ENCODE assay signal across 28 cellular contexts in genomic region chr13:71536201-71536600, GRCh38.
"Had no signal": no experiment of that assay in that cellular context is flagged by ENCODE, and none has a peak within 500 bp of the region (broad histone marks: within the 10 kb centered on the region; RNA-seq: fewer than 3 reads in every experiment).

No MANE protein-coding gene starts in this region.

- ATAC-seq: stimulated activated effector memory CD8-positive, alpha-beta T cell treated with anti-CD3 and anti-CD28 coated beads, Interleukin-12 subunit alpha, Interleukin-12 subunit beta, amount 100 ng/mL, for 72 hours; stimulated activated memory B cell treated with anti-CD40 and anti-IgM and Interleukin-4, amounts not matched to agents 10 μg/mL and 1 μg/mL and 100 μg/mL, for 72 hours; stimulated activated naive B cell treated with anti-CD40 and anti-IgM and Interleukin-4, amounts not matched to agents 10 μg/mL and 1 μg/mL and 100 μg/mL, for 72 hours; stimulated activated naive CD8-positive, alpha-beta T cell treated with anti-CD3 and anti-CD28 coated beads, Interleukin-15, amount 100 ng/mL, for 72 hours; stimulated activated naive CD8-positive, alpha-beta T cell treated with anti-CD3 and anti-CD28 coated beads, Interleukin-15, Interleukin-2, amounts not matched to agents 100 U/mL and 50 U/mL, for 24 hours; upper lobe of right lung had no signal

- H3K27me3 ChIP-seq: stomach, suprapubic skin, testis, thyroid gland, tibial artery, tibial nerve, transverse colon, upper lobe of left lung, upper lobe of right lung, uterus, vagina had no signal

- H3K27me3 Mint-ChIP-seq: stimulated activated memory B cell treated with anti-CD40 and anti-IgM and Interleukin-4, amounts not matched to agents 10 μg/mL and 1 μg/mL and 100 μg/mL, for 72 hours; stimulated activated naive B cell treated with anti-CD40 and anti-IgM and Interleukin-4, amounts not matched to agents 10 μg/mL and 1 μg/mL and 100 μg/mL, for 72 hours; stimulated activated naive CD8-positive, alpha-beta T cell treated with anti-CD3 and anti-CD28 coated beads, Interleukin-15, amount 100 ng/mL, for 72 hours; stimulated activated naive CD8-positive, alpha-beta T cell treated with anti-CD3 and anti-CD28 coated beads, Interleukin-15, Interleukin-2, amounts not matched to agents 100 ng/mL and 50 ng/mL, for 24 hours; type B pancreatic cell had no signal

- H3K4me3 Mint-ChIP-seq: stimulated activated effector memory CD8-positive, alpha-beta T cell treated with anti-CD3 and anti-CD28 coated beads, Interleukin-12 subunit alpha, Interleukin-12 subunit beta, amount 100 ng/mL, for 72 hours; stimulated activated memory B cell treated with anti-CD40 and anti-IgM and Interleukin-4, amounts not matched to agents 10 μg/mL and 1 μg/mL and 100 μg/mL, for 72 hours; stimulated activated naive B cell treated with anti-CD40 and anti-IgM and Interleukin-4, amounts not matched to agents 10 μg/mL and 1 μg/mL and 100 μg/mL, for 72 hours; stimulated activated naive CD8-positive, alpha-beta T cell treated with anti-CD3 and anti-CD28 coated beads, Interleukin-15, amount 100 ng/mL, for 72 hours; stimulated activated naive CD8-positive, alpha-beta T cell treated with anti-CD3 and anti-CD28 coated beads, Interleukin-15, Interleukin-2, amounts not matched to agents 100 ng/mL and 50 ng/mL, for 24 hours; type B pancreatic cell had no signal

- H3K36me3 ChIP-seq: stomach, suprapubic skin, thoracic aorta, thyroid gland, tibial artery, tibial nerve, transverse colon, upper lobe of left lung, upper lobe of right lung, uterus, vagina had no signal

- H3K36me3 Mint-ChIP-seq: stimulated activated effector memory CD8-positive, alpha-beta T cell treated with anti-CD3 and anti-CD28 coated beads, Interleukin-12 subunit alpha, Interleukin-12 subunit beta, amount 100 ng/mL, for 72 hours; stimulated activated memory B cell treated with anti-CD40 and anti-IgM and Interleukin-4, amounts not matched to agents 10 μg/mL and 1 μg/mL and 100 μg/mL, for 72 hours; stimulated activated naive B cell treated with anti-CD40 and anti-IgM and Interleukin-4, amounts not matched to agents 10 μg/mL and 1 μg/mL and 100 μg/mL, for 72 hours had no signal

- H3K4me1 Mint-ChIP-seq: stimulated activated effector memory CD8-positive, alpha-beta T cell treated with anti-CD3 and anti-CD28 coated beads, Interleukin-12 subunit alpha, Interleukin-12 subunit beta, amount 100 ng/mL, for 72 hours; stimulated activated memory B cell treated with anti-CD40 and anti-IgM and Interleukin-4, amounts not matched to agents 10 μg/mL and 1 μg/mL and 100 μg/mL, for 72 hours; stimulated activated naive B cell treated with anti-CD40 and anti-IgM and Interleukin-4, amounts not matched to agents 10 μg/mL and 1 μg/mL and 100 μg/mL, for 72 hours; stimulated activated naive CD8-positive, alpha-beta T cell treated with anti-CD3 and anti-CD28 coated beads, Interleukin-15, amount 100 ng/mL, for 72 hours had no signal

- DNase-seq: stimulated activated CD4-positive, alpha-beta T cell treated with anti-CD3 and anti-CD28 coated beads, Interleukin-2, amount 100 ng/mL, for 48 hours; stimulated activated CD4-positive, alpha-beta T cell treated with anti-CD3 and anti-CD28 coated beads, Interleukin-4, amount 100 ng/mL, for 1 hour; stimulated activated CD4-positive, alpha-beta T cell treated with anti-CD3 and anti-CD28 coated beads, Interleukin-4, amount 100 ng/mL, for 24 hours; stimulated activated CD4-positive, alpha-beta T cell treated with anti-CD3 and anti-CD28 coated beads, Interleukin-4, amount 100 ng/mL, for 4 hours; stimulated activated CD8-positive, alpha-beta memory T cell treated with anti-CD3 and anti-CD28 coated beads, Interleukin-4, amount 100 ng/mL, for 48 hours; stimulated activated naive B cell treated with anti-CD40 and anti-IgM and Interleukin-4, amounts not matched to agents 10 μg/mL and 1 μg/mL and 100 μg/mL, for 72 hours; stimulated activated naive CD4-positive, alpha-beta T cell; stimulated activated naive CD4-positive, alpha-beta T cell treated with Interleukin-2 at 50 U/mL for 16 hours; stimulated activated naive CD8-positive, alpha-beta T cell treated with anti-CD3 and anti-CD28 coated beads, Interleukin-15, amount 100 ng/mL, for 72 hours; stimulated activated naive CD8-positive, alpha-beta T cell treated with anti-CD3 and anti-CD28 coated beads, Interleukin-15, Interleukin-2, amounts not matched to agents 100 U/mL and 50 U/mL, for 24 hours; stomach; substantia nigra; testis; thyroid gland; tibial artery; transverse colon; upper lobe of left lung; upper lobe of right lung; uterus had no signal

- H3K27ac Mint-ChIP-seq: stimulated activated effector memory CD8-positive, alpha-beta T cell treated with anti-CD3 and anti-CD28 coated beads, Interleukin-12 subunit alpha, Interleukin-12 subunit beta, amount 100 ng/mL, for 72 hours; stimulated activated memory B cell treated with anti-CD40 and anti-IgM and Interleukin-4, amounts not matched to agents 10 μg/mL and 1 μg/mL and 100 μg/mL, for 72 hours; stimulated activated naive B cell treated with anti-CD40 and anti-IgM and Interleukin-4, amounts not matched to agents 10 μg/mL and 1 μg/mL and 100 μg/mL, for 72 hours; stimulated activated naive CD8-positive, alpha-beta T cell treated with anti-CD3 and anti-CD28 coated beads, Interleukin-15, amount 100 ng/mL, for 72 hours; stimulated activated naive CD8-positive, alpha-beta T cell treated with anti-CD3 and anti-CD28 coated beads, Interleukin-15, Interleukin-2, amounts not matched to agents 100 ng/mL and 50 ng/mL, for 24 hours; type B pancreatic cell had no signal

- H3K9me3 Mint-ChIP-seq: stimulated activated naive B cell treated with anti-CD40 and anti-IgM and Interleukin-4, amounts not matched to agents 10 μg/mL and 1 μg/mL and 100 μg/mL, for 72 hours; stimulated activated naive CD8-positive, alpha-beta T cell treated with anti-CD3 and anti-CD28 coated beads, Interleukin-15, amount 100 ng/mL, for 72 hours; type B pancreatic cell had no signal

- H3K27ac ChIP-seq: stomach, suprapubic skin, testis, thoracic aorta, thyroid gland, tibial artery, tibial nerve, transverse colon, upper lobe of left lung, upper lobe of right lung, uterus, vagina had no signal

- H3K4me3 ChIP-seq: stomach, suprapubic skin, testis, thoracic aorta, thyroid gland, tibial artery, tibial nerve, transverse colon, upper lobe of left lung, upper lobe of right lung, uterus, vagina had no signal

- FAIRE-seq: urothelium cell line had no signal

- H3K9me3 ChIP-seq: stomach, suprapubic skin, testis, thoracic aorta, thyroid gland, tibial artery, tibial nerve, transverse colon, upper lobe of left lung, upper lobe of right lung, uterus, vagina had no signal

- H3K4me1 ChIP-seq: stomach, suprapubic skin, testis, thyroid gland, tibial artery, tibial nerve, transverse colon, upper lobe of left lung, upper lobe of right lung, uterus, vagina had no signal
